In genomic region chr20:63220696-63221399, GRCh38 we compare ENCODE assay signal across 1 cellular context.
TF ChIP-seq lines count a peak whose summit lies in the region.

No MANE protein-coding gene starts in this region.

TF ChIP-seq in WTC11, 78 proteins besides CTCF, POLR2A, EP300 and RAD21 (continued from another document):
- no peak for TF ChIP-seq ZBTB43 (CRISPR knock-in tag; IDR thresholded peaks at IDR 0.05)
- no peak for TF ChIP-seq GTF2I (CRISPR knock-in tag; conservative IDR thresholded peaks at IDR 0.05)
- TF ChIP-seq EMX1 (CRISPR knock-in tag; IDR thresholded peaks at IDR 0.05): no peak
- no peak for TF ChIP-seq FOXP4 (CRISPR knock-in tag; IDR thresholded peaks at IDR 0.05)
- no peak for TF ChIP-seq SOX15 (CRISPR knock-in tag; IDR thresholded peaks at IDR 0.05)
- TF ChIP-seq HMGA2 (CRISPR knock-in tag; IDR thresholded peaks at IDR 0.05): no peak
